Comparison of ENCODE assay signal across 23 cellular contexts in the genomic region with DNA sequence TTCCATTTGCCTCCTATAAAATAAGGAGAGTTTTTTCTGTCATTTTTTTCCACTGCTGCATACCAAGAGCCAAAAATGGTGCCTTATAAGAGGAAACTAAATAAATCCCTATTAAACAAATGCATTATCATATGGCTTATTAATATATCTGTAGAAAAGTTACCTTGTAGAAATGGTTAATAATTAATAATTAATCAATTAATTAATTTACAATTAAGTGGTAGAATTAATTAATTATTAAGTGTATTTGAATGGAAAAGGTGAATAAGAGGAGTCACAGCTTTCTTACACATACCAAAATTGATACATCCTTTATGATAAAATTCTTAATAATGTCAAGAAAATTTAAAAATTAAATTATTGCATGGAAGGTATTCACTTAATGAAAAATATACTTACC. TPM values are rescaled to one million over a fixed set of nuclear protein-coding genes. Genes with fewer than 3 reads are reported as not detected.
A peak's percentile ranks its signal among the peaks of the same experiment; 100 is the strongest.
DNase-seq lines count a peak whose midpoint lies in the region; ATAC-seq, FAIRE-seq and TF ChIP-seq lines count a peak whose summit lies in the region.
"Had no signal": no experiment of that assay in that cellular context is flagged by ENCODE, and none has a peak within 500 bp of the region (broad histone marks: within the 10 kb centered on the region; RNA-seq: fewer than 3 reads in every experiment).

No MANE protein-coding gene starts in this region.

- TF ChIP-seq CTCF in WTC11 (IDR thresholded peaks at IDR 0.05) (no peak), pancreas (IDR thresholded peaks at IDR 0.05) (no peak), neural progenitor cell (IDR thresholded peaks at IDR 0.05) (no peak), tibial artery (IDR thresholded peaks at IDR 0.05) (no peak)

- intact Hi-C loops in pancreas (cut with DNase I) (no loop called here), tibial artery (cut with DNase I; ENCODE audit: low total_unique reads) (no loop called here)

- H3K27me3 Mint-ChIP-seq in WTC11 (ENCODE audit: low read depth), result no peaks in the 10 kb centered on the region
- no peaks in the 10 kb centered on the region for H3K27me3 Mint-ChIP-seq in neural progenitor cell (ENCODE audit: insufficient read depth, low read depth)
- H3K27me3 Mint-ChIP-seq: CD4-positive, alpha-beta T cell had no signal

- no peaks in the 10 kb centered on the region for H3K36me3 ChIP-seq in pancreas
- H3K36me3 ChIP-seq in neural progenitor cell, result no peaks in the 10 kb centered on the region
- H3K36me3 ChIP-seq in tibial artery, result no peaks in the 10 kb centered on the region
- H3K36me3 ChIP-seq: BE2C, BLaER1 had no signal

- ATAC-seq in WTC11 (no peak), pancreas (no peak), HG02623 (IDR thresholded peaks at IDR 0.05; ENCODE audit: unreplicated experiment) (no peak)
- ATAC-seq: CD8-positive, alpha-beta T cell had no signal

- CTCF ChIA-PET in WTC11 (lab: Charles Lee), result no interaction called here

- no peak overlapping the region for H3K4me2 ChIP-seq in neural progenitor cell
- H3K4me2 ChIP-seq: BLaER1 had no signal

- H3K36me3 Mint-ChIP-seq in WTC11 (peaks cover 10% of the 10 kb centered on the region), neural progenitor cell (no peaks in the 10 kb centered on the region)
- H3K36me3 Mint-ChIP-seq: CD14-positive monocyte; CD8-positive, alpha-beta T cell had no signal

- H2AFZ ChIP-seq in neural progenitor cell (replicated peaks), result no peak overlapping the region

- H3K27me3 ChIP-seq in pancreas (no peaks in the 10 kb centered on the region), neural progenitor cell (no peaks in the 10 kb centered on the region), tibial artery (no peaks in the 10 kb centered on the region)
- H3K27me3 ChIP-seq: BE2C, BLaER1 had no signal

- FAIRE-seq in A204.1 (lab: Jason Lieb, UNC) (peak; percentile 58), frontal cortex (lab: Jason Lieb, UNC) (peak; percentile 75), pancreas (lab: Jason Lieb, UNC) (peak; percentile 75)
- FAIRE-seq: G401.6, GM12891, GM19239 had no signal

- H3K9me3 Mint-ChIP-seq in WTC11 (peaks cover 18% of the 10 kb centered on the region), neural progenitor cell (no peaks in the 10 kb centered on the region)
- H3K9me3 Mint-ChIP-seq: CD8-positive, alpha-beta T cell had no signal

- H3K27ac ChIP-seq in pancreas, result no peak overlapping the region
- H3K27ac ChIP-seq in neural progenitor cell, result no peak overlapping the region
- H3K27ac ChIP-seq in tibial artery, result no peak overlapping the region
- H3K27ac ChIP-seq: 22Rv1, BLaER1 had no signal

- H3K4me3 ChIP-seq in pancreas (no peak overlapping the region), neural progenitor cell (no peak overlapping the region), tibial artery (no peak overlapping the region)
- H3K4me3 ChIP-seq: BLaER1 had no signal

- no peak overlapping the region for H3K9ac ChIP-seq in neural progenitor cell
- H3K9ac ChIP-seq: BLaER1 had no signal

- POLR2A ChIA-PET in WTC11 (lab: Charles Lee), result no interaction called here

- H3K9me3 ChIP-seq in pancreas, result no peaks in the 10 kb centered on the region
- H3K9me3 ChIP-seq in neural progenitor cell (ENCODE audit: low read depth), result no peaks in the 10 kb centered on the region
- H3K9me3 ChIP-seq in tibial artery, result no peaks in the 10 kb centered on the region
- H3K9me3 ChIP-seq: BE2C, BLaER1, Caco-2 had no signal

- no peak overlapping the region for H3K4me3 Mint-ChIP-seq in WTC11
- no peak overlapping the region for H3K4me3 Mint-ChIP-seq in neural progenitor cell
- H3K4me3 Mint-ChIP-seq: CD14-positive monocyte; CD4-positive, alpha-beta T cell; CD8-positive, alpha-beta T cell had no signal

- no peaks in the 10 kb centered on the region for H4K20me1 ChIP-seq in neural progenitor cell (ENCODE audit: low read depth)
- H4K20me1 ChIP-seq: BLaER1 had no signal

- DNase-seq in WTC11 (ENCODE audit: low spot score) (no peak), frontal cortex (ENCODE audit: low spot score in 2 of 2) (no peak), pancreas (no peak), LoVo (ENCODE audit: low spot score) (no peak), neural progenitor cell (ENCODE audit: low spot score) (no peak), tibial artery (no peak)
- DNase-seq: ACHN; BE2C; C1 segment of cervical spinal cord; Caco-2; Calu3; CD4-positive, alpha-beta T cell; CD8-positive, alpha-beta T cell; DMS79 treated with DMSO at 0.1 percent for 48 hours; GF-D8 had no signal

- H3K4me1 ChIP-seq in pancreas (no peaks in the 10 kb centered on the region), neural progenitor cell (no peaks in the 10 kb centered on the region), tibial artery (no peaks in the 10 kb centered on the region)
- H3K4me1 ChIP-seq: BE2C had no signal

- H3F3A ChIP-seq in neural progenitor cell (ENCODE audit: low read depth), result no peaks in the 10 kb centered on the region

- no peaks in the 10 kb centered on the region for H3K79me2 ChIP-seq in neural progenitor cell (ENCODE audit: low read depth)

- H3K27ac Mint-ChIP-seq in WTC11 (no peak overlapping the region), neural progenitor cell (no peak overlapping the region)
- H3K27ac Mint-ChIP-seq: CD14-positive monocyte; CD4-positive, alpha-beta T cell; CD8-positive, alpha-beta T cell had no signal

- H3K4me1 Mint-ChIP-seq in WTC11 (peaks cover 47% of the 10 kb centered on the region), neural progenitor cell (no peaks in the 10 kb centered on the region)
- H3K4me1 Mint-ChIP-seq: CD14-positive monocyte had no signal

TF ChIP-seq in WTC11, 78 proteins besides CTCF, POLR2A, EP300 and RAD21:
- peak; percentile 35; the same call in 1 of the 2 replicates for TF ChIP-seq HMGA2 (CRISPR knock-in tag; IDR thresholded peaks at IDR 0.05)
- TF ChIP-seq MYBL2 (CRISPR knock-in tag; IDR thresholded peaks at IDR 0.05), result no peak

RNA-seq across cellular contexts. Expression of gene RGS18, which starts 35.6 kb away (rescaled TPM):
- total RNA-seq in WTC11 (2021), result not detected in 3 replicates
- total RNA-seq in frontal cortex, result 0.41 TPM
- total RNA-seq in pancreas, result 1 to 10 TPM in 3 of 6 donors, under 1 TPM in 2, not detected in 1; 0.09 to 1.5 (median 1.1) TPM
- polyA plus RNA-seq in pancreas, result under 1 TPM; 0.26 to 0.38 TPM
- not detected in 2 replicates for total RNA-seq in neural progenitor cell (ENCODE audit: low replicate concordance)
- total RNA-seq: Caco-2, Calu3 had no signal
